ENCODE assay signal across 27 cellular contexts in the genomic region with DNA sequence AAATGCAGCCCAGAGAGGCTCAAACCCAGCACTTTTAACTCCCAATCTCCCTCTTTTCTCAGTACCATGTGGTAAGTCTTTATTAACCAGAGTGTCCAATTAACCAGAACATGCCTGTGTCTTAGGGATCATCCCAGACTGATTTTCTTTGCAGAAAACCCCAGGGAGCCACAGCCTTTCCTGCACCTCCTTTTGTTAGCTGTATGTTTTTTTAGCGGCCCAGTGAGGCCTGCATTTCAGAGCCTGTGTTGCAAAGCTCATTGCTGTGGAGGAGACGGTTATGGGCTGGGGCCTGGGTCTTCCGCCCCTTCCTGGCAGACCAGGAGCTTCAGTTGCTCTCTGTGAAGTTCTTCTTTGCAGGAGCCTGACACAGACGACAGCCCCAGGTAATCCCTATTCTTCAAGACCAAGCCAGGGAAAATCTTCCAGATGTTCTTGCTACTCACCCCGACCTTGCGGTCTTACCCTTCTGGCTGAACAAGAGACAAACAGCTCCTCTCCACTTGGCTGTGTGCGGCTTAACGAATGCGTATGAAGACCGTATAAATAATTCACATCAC.
DNase-seq lines count a peak whose midpoint lies in the region; TF ChIP-seq lines count a peak whose summit lies in the region.
"Had no signal": no experiment of that assay in that cellular context is flagged by ENCODE, and none has a peak within 500 bp of the region (broad histone marks: within the 10 kb centered on the region; RNA-seq: fewer than 3 reads in every experiment).

No MANE protein-coding gene starts in this region.

- DNase-seq in H7 (peak; percentile 26), WERI-Rb-1 (peak; percentile 20), iPS DF 6.9 (ENCODE audit: low read depth, low spot score) (no peak), neural progenitor cell (ENCODE audit: low spot score) (peak; percentile 55), caudate nucleus (lab: John Stamatoyannopoulos, UW) (no peak), Caco-2 (no peak)
- DNase-seq in activated T-cell treated with anti-CD3 and anti-CD28 coated beads, Interleukin-2, amount 50 U/mL, for 24 hours = no peak
- DNase-seq: AML-193; Calu3; CD8-positive, alpha-beta T cell; DMS79 treated with DMSO at 0.1 percent for 48 hours; HFFc6; Karpas-422; NCI-H1092; NCI-H1417 treated with DMSO at 0.1 percent for 48 hours; NCI-H1694 treated with DMSO at 0.1 percent for 48 hours; NCI-H2081 treated with DMSO at 0.1 percent for 48 hours; NCI-H2171; NCI-H345; NCI-H524; NCI-H748 treated with DMSO at 0.1 percent for 48 hours; NK-92 treated with Interleukin-12 subunit alpha and Interleukin-12 subunit beta, amount 100 ng/mL, for 24 hours; PC-3 had no signal

- H3K27ac ChIP-seq in WERI-Rb-1 = no peak overlapping the region
- H3K27ac ChIP-seq in iPS DF 6.9 (ENCODE audit: low read length) = peak overlapping the region; percentile 100
- no peak overlapping the region for H3K27ac ChIP-seq in neural progenitor cell
- no peak overlapping the region for H3K27ac ChIP-seq in caudate nucleus (ENCODE audit: low read depth, low read length)
- H3K27ac ChIP-seq: A549; BLaER1 treated with 17β-estradiol and CSF1 and Interleukin-3, amounts not matched to agents 10 nM and 100 nM; SJSA1 had no signal

- H3K4me1 Mint-ChIP-seq in neural progenitor cell (peaks cover 20% of the 10 kb centered on the region), Caco-2 (ENCODE audit: low read depth, unreplicated experiment) (no peaks in the 10 kb centered on the region)
- no peaks in the 10 kb centered on the region for H3K4me1 Mint-ChIP-seq in activated T-cell treated with anti-CD3 and anti-CD28 coated beads, Interleukin-2, amount 50 U/mL, for 24 hours (ENCODE audit: low read depth)

- H3K9me3 Mint-ChIP-seq in neural progenitor cell (no peaks in the 10 kb centered on the region), Caco-2 (ENCODE audit: unreplicated experiment) (no peaks in the 10 kb centered on the region)
- H3K9me3 Mint-ChIP-seq in activated T-cell treated with anti-CD3 and anti-CD28 coated beads, Interleukin-2, amount 50 U/mL, for 24 hours = no peaks in the 10 kb centered on the region
- H3K9me3 Mint-ChIP-seq: CD8-positive, alpha-beta T cell; HFFc6 had no signal

- no peak overlapping the region for H3K4me2 ChIP-seq in neural progenitor cell
- H3K4me2 ChIP-seq: A549; BLaER1 treated with 17β-estradiol and CSF1 and Interleukin-3, amounts not matched to agents 10 nM and 100 nM had no signal

- H4K20me1 ChIP-seq in neural progenitor cell (ENCODE audit: low read depth) = no peaks in the 10 kb centered on the region
- H4K20me1 ChIP-seq: BLaER1 treated with 17β-estradiol and CSF1 and Interleukin-3, amounts not matched to agents 10 nM and 100 nM had no signal

- POLR2A ChIA-PET in Caco-2 (lab: Charles Lee) = no interaction called here

- H3K36me3 Mint-ChIP-seq in neural progenitor cell (no peaks in the 10 kb centered on the region), Caco-2 (ENCODE audit: insufficient read depth, unreplicated experiment) (no peaks in the 10 kb centered on the region)
- no peaks in the 10 kb centered on the region for H3K36me3 Mint-ChIP-seq in activated T-cell treated with anti-CD3 and anti-CD28 coated beads, Interleukin-2, amount 50 U/mL, for 24 hours (ENCODE audit: low read depth)
- H3K36me3 Mint-ChIP-seq: CD8-positive, alpha-beta T cell had no signal

- no CpG with 5 or more reads among the region's 10 CpGs for WGBS in iPS DF 6.9 (ENCODE audit: insufficient coverage, insufficient read length)

- TF ChIP-seq CTCF in WERI-Rb-1 (IDR thresholded peaks at IDR 0.05; ENCODE audit: low read depth, low read length) (no peak), neural progenitor cell (IDR thresholded peaks at IDR 0.05) (no peak), Caco-2 (IDR thresholded peaks at IDR 0.05; ENCODE audit: insufficient read depth in 1 of 2, low read depth in 1 of 2, low read length in 1 of 2, severe bottlenecking in 1 of 2, unreplicated experiment in 1 of 2) (no peak)

- intact Hi-C loops in Caco-2 (cut with micrococcal nuclease; ENCODE audit: unreplicated experiment) = no loop called here

- H3F3A ChIP-seq in neural progenitor cell (ENCODE audit: low read depth) = peaks cover 14% of the 10 kb centered on the region

- CTCF ChIA-PET in Caco-2 (lab: Charles Lee) = no interaction called here

- H3K27me3 ChIP-seq in H7 (ENCODE audit: control insufficient read depth, insufficient read depth, low read length) = no peaks in the 10 kb centered on the region
- no peaks in the 10 kb centered on the region for H3K27me3 ChIP-seq in WERI-Rb-1 (ENCODE audit: insufficient read depth, low read depth, severe bottlenecking)
- H3K27me3 ChIP-seq in iPS DF 6.9 (ENCODE audit: control insufficient read depth, insufficient read depth, low read length) = no peaks in the 10 kb centered on the region
- peaks cover 26% of the 10 kb centered on the region for H3K27me3 ChIP-seq in neural progenitor cell
- no peaks in the 10 kb centered on the region for H3K27me3 ChIP-seq in Caco-2 (replicated peaks; ENCODE audit: control insufficient read depth, insufficient read depth, low read length)
- H3K27me3 ChIP-seq: BLaER1 treated with 17β-estradiol and CSF1 and Interleukin-3, amounts not matched to agents 10 nM and 100 nM; SJSA1 had no signal

- no TSS peak for BruUV-seq in Caco-2 (replicated peaks; lab: Mats Ljungman, UMichigan)

- H3K4me3 Mint-ChIP-seq in neural progenitor cell (no peak overlapping the region), Caco-2 (ENCODE audit: unreplicated experiment) (no peak overlapping the region)
- no peak overlapping the region for H3K4me3 Mint-ChIP-seq in activated T-cell treated with anti-CD3 and anti-CD28 coated beads, Interleukin-2, amount 50 U/mL, for 24 hours
- H3K4me3 Mint-ChIP-seq: CD8-positive, alpha-beta T cell; HFFc6 had no signal

- H3K9ac ChIP-seq in neural progenitor cell = no peak overlapping the region
- H3K9ac ChIP-seq: BLaER1 treated with 17β-estradiol and CSF1 and Interleukin-3, amounts not matched to agents 10 nM and 100 nM had no signal

- H3K4me3 ChIP-seq in H7 (ENCODE audit: insufficient read depth, low read depth, low read length) (no peak overlapping the region), WERI-Rb-1 (ENCODE audit: low read depth, low read length) (no peak overlapping the region), iPS DF 6.9 (ENCODE audit: low read length) (no peak overlapping the region), neural progenitor cell (no peak overlapping the region), Caco-2 (ENCODE audit: low read depth, low read length) (no peak overlapping the region)
- H3K4me3 ChIP-seq: A549; BLaER1 treated with 17β-estradiol and CSF1 and Interleukin-3, amounts not matched to agents 10 nM and 100 nM; HAP-1; SJSA1 had no signal

- no peak overlapping the region for H3K27ac Mint-ChIP-seq in neural progenitor cell
- no peak overlapping the region for H3K27ac Mint-ChIP-seq in Caco-2 (ENCODE audit: unreplicated experiment)
- H3K27ac Mint-ChIP-seq in activated T-cell treated with anti-CD3 and anti-CD28 coated beads, Interleukin-2, amount 50 U/mL, for 24 hours = no peak overlapping the region
- H3K27ac Mint-ChIP-seq: CD8-positive, alpha-beta T cell; HFFc6 had no signal

- H3K9me3 ChIP-seq in WERI-Rb-1 (ENCODE audit: severe bottlenecking) = no peaks in the 10 kb centered on the region
- no peaks in the 10 kb centered on the region for H3K9me3 ChIP-seq in iPS DF 6.9 (ENCODE audit: control insufficient read depth, insufficient read depth, low read length)
- no peaks in the 10 kb centered on the region for H3K9me3 ChIP-seq in neural progenitor cell (ENCODE audit: low read depth)
- no peaks in the 10 kb centered on the region for H3K9me3 ChIP-seq in Caco-2
- H3K9me3 ChIP-seq: A549; BLaER1 treated with 17β-estradiol and CSF1 and Interleukin-3, amounts not matched to agents 10 nM and 100 nM; HAP-1; SJSA1 had no signal

- no peaks in the 10 kb centered on the region for H3K36me3 ChIP-seq in H7 (replicated peaks; ENCODE audit: control insufficient read depth, insufficient read depth, low read length)
- no peaks in the 10 kb centered on the region for H3K36me3 ChIP-seq in WERI-Rb-1
- no peaks in the 10 kb centered on the region for H3K36me3 ChIP-seq in iPS DF 6.9 (ENCODE audit: control insufficient read depth, insufficient read depth, low read length)
- no peaks in the 10 kb centered on the region for H3K36me3 ChIP-seq in neural progenitor cell
- no peaks in the 10 kb centered on the region for H3K36me3 ChIP-seq in Caco-2 (ENCODE audit: control insufficient read depth, insufficient read depth, low read length)
- H3K36me3 ChIP-seq: BLaER1 treated with 17β-estradiol and CSF1 and Interleukin-3, amounts not matched to agents 10 nM and 100 nM; HAP-1; SJSA1 had no signal

- peaks cover 8% of the 10 kb centered on the region for H3K27me3 Mint-ChIP-seq in neural progenitor cell (ENCODE audit: insufficient read depth, low read depth)
- peaks cover 17% of the 10 kb centered on the region for H3K27me3 Mint-ChIP-seq in Caco-2 (ENCODE audit: insufficient read depth, unreplicated experiment)
- H3K27me3 Mint-ChIP-seq in activated T-cell treated with anti-CD3 and anti-CD28 coated beads, Interleukin-2, amount 50 U/mL, for 24 hours = peaks cover 50% of the 10 kb centered on the region

- H3K79me2 ChIP-seq in neural progenitor cell (ENCODE audit: low read depth) = no peaks in the 10 kb centered on the region

- H2AFZ ChIP-seq in neural progenitor cell (replicated peaks) = no peak overlapping the region

- H3K4me1 ChIP-seq in iPS DF 6.9 (ENCODE audit: control insufficient read depth, insufficient read depth, low read length) = peaks cover 7% of the 10 kb centered on the region
- peaks cover 33% of the 10 kb centered on the region for H3K4me1 ChIP-seq in neural progenitor cell
- H3K4me1 ChIP-seq in Caco-2 = no peaks in the 10 kb centered on the region
- H3K4me1 ChIP-seq: A549; BLaER1 treated with 17β-estradiol and CSF1 and Interleukin-3, amounts not matched to agents 10 nM and 100 nM; HAP-1; SJSA1 had no signal

Comparison
In these comparisons a context has a peak if more than half of its experiments do, and no peak if none do; other contexts are left out.
1. DNase-seq: peak in H7 (single experiment), WERI-Rb-1 (single experiment) and neural progenitor cell (single experiment); none in iPS DF 6.9 (single experiment), caudate nucleus (0 of 61), Caco-2 (0 of 2) and activated T-cell treated with anti-CD3 and anti-CD28 coated beads, Interleukin-2, amount 50 U/mL, for 24 hours (single experiment).